ENCODE assay signal across 8 cellular contexts in the genomic region with DNA sequence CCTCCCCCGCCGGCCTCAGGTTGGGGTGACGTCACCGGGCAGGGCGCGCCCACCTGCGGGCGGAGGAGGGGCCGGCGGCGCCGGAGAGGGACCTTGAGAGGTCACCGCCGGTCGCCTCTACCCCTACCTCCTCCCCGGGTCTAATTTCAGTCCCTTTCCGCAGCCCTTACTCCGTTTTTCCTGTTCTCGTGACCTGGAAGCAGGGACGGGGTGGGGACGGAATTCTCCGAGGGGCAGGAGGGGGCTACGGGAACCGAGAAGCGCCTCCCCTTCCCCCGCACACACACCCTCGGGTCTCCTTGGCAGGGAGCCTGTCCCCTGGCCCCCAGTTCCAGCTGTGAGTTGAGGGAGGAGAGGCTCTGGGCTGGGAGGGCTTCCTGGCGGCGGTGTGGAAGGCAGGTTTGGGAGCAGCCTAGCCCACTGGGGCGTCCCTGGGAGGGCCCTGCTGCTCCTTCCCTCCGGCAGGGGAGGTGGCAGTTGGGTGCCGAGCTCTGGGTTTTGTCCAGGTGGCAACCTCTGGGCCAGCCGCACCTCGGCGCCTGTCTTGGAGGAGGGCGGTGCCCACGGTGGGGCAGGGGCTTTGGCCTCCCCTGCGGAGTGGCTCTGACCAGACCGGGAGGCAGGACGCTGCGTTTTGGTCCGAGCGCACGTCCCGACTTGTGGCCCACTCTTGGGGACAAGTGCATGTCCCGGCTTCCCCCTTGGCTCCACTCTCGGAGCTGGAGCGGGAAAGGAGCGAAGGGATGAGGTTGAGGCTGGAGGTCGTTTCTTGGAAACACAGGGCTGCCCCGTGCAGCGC. TPM values are rescaled to one million over a fixed set of nuclear protein-coding genes. Genes with fewer than 3 reads are reported as not detected.
A peak's percentile ranks its signal among the peaks of the same experiment; 100 is the strongest.
DNase-seq lines count a peak whose midpoint lies in the region; ATAC-seq lines count a peak whose summit lies in the region.

No MANE protein-coding gene starts in this region.

- peak; percentile 1 for ATAC-seq in HG02840 (IDR thresholded peaks at IDR 0.05; ENCODE audit: low FRiP score, unreplicated experiment)
- ATAC-seq in GM18502 (IDR thresholded peaks at IDR 0.05; ENCODE audit: poor library complexity, unreplicated experiment): no peak
- no peak for ATAC-seq in HG02610 (IDR thresholded peaks at IDR 0.05; ENCODE audit: unreplicated experiment)
- ATAC-seq in GM19023 (IDR thresholded peaks at IDR 0.05; ENCODE audit: unreplicated experiment): no peak

- peak overlapping the region; percentile 20 for H3K4me3 ChIP-seq in urinary bladder (ENCODE audit: low read depth, low read length)

- no peak overlapping the region for H3K27ac ChIP-seq in urinary bladder (ENCODE audit: low read depth)

- peak; percentile 45 for DNase-seq in Caki2 (ENCODE audit: low read depth)
- peak; percentile 78 for DNase-seq in activated CD8-positive, alpha-beta memory T cell treated with anti-CD3 and anti-CD28 coated beads, Interleukin-2, amount 50 U/mL, for 48 hours
- peak; percentile 73 for DNase-seq in iPS-NIHi7 (ENCODE audit: extremely low spot score)

- peaks cover 5% of the 10 kb centered on the region for H3K36me3 ChIP-seq in urinary bladder (ENCODE audit: insufficient read depth)

- WGBS in urinary bladder: 2% methylated on average over 52 of the region's 52 CpGs

- in situ Hi-C loops in Caki2 (cut with HindIII; ENCODE audit: low pct_unique_long_range_greater_than_20kb, low sequenced_read_pairs): no loop called here

- no peaks in the 10 kb centered on the region for H3K4me1 ChIP-seq in urinary bladder (ENCODE audit: insufficient read depth)

RNA-seq across cellular contexts. Expression of a gene that starts 0.8 kb away (rescaled TPM):
- 37.8 and 44.9 TPM in 2 replicates for total RNA-seq in Caki2 (2014; rRNA removed; shearing (Covaris generic); ENCODE audit: low replicate concordance)
- total RNA-seq in urinary bladder: 2.0 TPM
- 1.8 TPM for polyA plus RNA-seq in urinary bladder

RNA-seq across cellular contexts. Expression of a gene that starts 6.5 kb away (rescaled TPM):
- total RNA-seq in Caki2 (2014; rRNA removed; shearing (Covaris generic); ENCODE audit: low replicate concordance): 55.9 and 56.8 TPM in 2 replicates
- 7.7 TPM for total RNA-seq in urinary bladder
- polyA plus RNA-seq in urinary bladder: 27.8 TPM

RNA-seq across cellular contexts. Expression of a gene that starts 9.3 kb away (rescaled TPM):
- 0.24 TPM in 1 of 2 replicates, not detected in the other for total RNA-seq in Caki2 (2014; rRNA removed; shearing (Covaris generic); ENCODE audit: low replicate concordance)
- total RNA-seq in urinary bladder: not detected
- 0.16 TPM for polyA plus RNA-seq in urinary bladder

RNA-seq across cellular contexts. Expression of a gene that starts 18.7 kb away (rescaled TPM):
- 128 and 160 TPM in 2 replicates for total RNA-seq in Caki2 (2014; rRNA removed; shearing (Covaris generic); ENCODE audit: low replicate concordance)
- total RNA-seq in urinary bladder: 10.9 TPM
- polyA plus RNA-seq in urinary bladder: 50.6 TPM

RNA-seq across cellular contexts. Expression of a gene that starts 19.1 kb away (rescaled TPM):
- 45.0 and 89.3 TPM in 2 replicates for total RNA-seq in Caki2 (2014; rRNA removed; shearing (Covaris generic); ENCODE audit: low replicate concordance)
- total RNA-seq in urinary bladder: 6.3 TPM
- 38.4 TPM for polyA plus RNA-seq in urinary bladder

Comparison
In these comparisons a context has a peak if more than half of its experiments do, and no peak if none do; other contexts are left out.
1. RNA of a gene that starts 0.8 kb away (total RNA-seq): 37.8 to 44.9 TPM in Caki2; 2.0 TPM in urinary bladder (single experiment); every median in the first group is over 10 times any median in the second.
2. Peak in every context shown above with its lines, with median percentiles within 50 percentile points of each other: DNase-seq.